11 cellular contexts compared by ENCODE assay signal in the genomic region with DNA sequence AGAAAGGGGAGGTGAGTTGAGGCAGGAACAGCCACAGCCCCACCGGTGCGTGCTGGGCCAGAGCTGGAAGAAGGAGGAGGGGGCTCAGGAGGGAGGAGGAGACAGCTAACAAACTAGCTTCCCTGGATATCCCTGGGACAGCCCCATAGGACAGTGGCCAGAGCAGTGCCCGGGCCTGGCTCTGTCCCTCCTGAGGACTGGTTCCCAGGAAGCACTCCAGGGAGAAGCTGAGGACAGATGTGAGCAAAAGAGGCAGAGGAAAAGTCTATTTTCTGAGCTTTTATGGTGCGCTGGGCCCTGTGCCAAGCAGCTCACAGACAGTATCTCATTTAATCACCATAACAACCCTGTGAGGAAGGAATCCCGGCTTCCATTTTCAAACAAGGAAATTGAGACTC. TPM values are rescaled to one million over a fixed set of nuclear protein-coding genes. Genes with fewer than 3 reads are reported as not detected.
DNase-seq lines count a peak whose midpoint lies in the region; ATAC-seq, FAIRE-seq and TF ChIP-seq lines count a peak whose summit lies in the region.
"Had no signal": no experiment of that assay in that cellular context is flagged by ENCODE, and none has a peak within 500 bp of the region (broad histone marks: within the 10 kb centered on the region; RNA-seq: fewer than 3 reads in every experiment).

No MANE protein-coding gene starts in this region.

- POLR2A ChIA-PET in CD8-positive, alpha-beta T cell (lab: Charles Lee): interaction anchor here (1.1 to 3.0 kb wide), 6 partner anchors 9 to 166 kb away, joined by 3 to 13 read pairs (median 5); a partner anchor contains a TSS

- no peak for FAIRE-seq in frontal cortex (lab: Jason Lieb, UNC)

- no peak overlapping the region for H3K27ac Mint-ChIP-seq in CD8-positive, alpha-beta T cell
- no peak overlapping the region for H3K27ac Mint-ChIP-seq in nephron progenitor cell
- H3K27ac Mint-ChIP-seq: activated naive CD8-positive, alpha-beta T cell treated with anti-CD3 and anti-CD28 coated beads, Interleukin-2, amount 50 U/mL, for 24 hours had no signal

- CTCF ChIA-PET in CD8-positive, alpha-beta T cell (lab: Charles Lee): interaction anchor here (1.0 to 2.4 kb wide), 7 partner anchors 9 to 110 kb away, joined by 3 to 9 read pairs (median 5); a partner anchor contains a TSS

- no peak for ATAC-seq in CD8-positive, alpha-beta T cell
- ATAC-seq in HG03045 (IDR thresholded peaks at IDR 0.05; ENCODE audit: unreplicated experiment): no peak
- ATAC-seq: activated naive CD8-positive, alpha-beta T cell treated with anti-CD3 and anti-CD28 coated beads, Interleukin-2, amount 50 U/mL, for 24 hours had no signal

- no peak for DNase-seq in CD8-positive, alpha-beta T cell
- DNase-seq in UCSD-AML1 (lab: John Stamatoyannopoulos, UW; ENCODE audit: unreplicated experiment) (peak; percentile 75), left ventricle myocardium inferior (peak; percentile 64), prostate gland (ENCODE audit: low spot score) (no peak), BE2C (no peak), frontal cortex (ENCODE audit: low spot score in 2 of 2) (no peak), nephron progenitor cell (no peak)
- DNase-seq: activated CD4-positive, alpha-beta T cell treated with anti-CD3 and anti-CD28 coated beads for 1 hour; COR-L47 had no signal

- no peak for TF ChIP-seq POLR2A in prostate gland (IDR thresholded peaks at IDR 0.05)

- peak overlapping the region; percentile 39 for H3K4me3 ChIP-seq in CD8-positive, alpha-beta T cell (ENCODE audit: low read depth, low read length)
- peak overlapping the region; percentile 29 for H3K4me3 ChIP-seq in left ventricle myocardium inferior
- no peak overlapping the region for H3K4me3 ChIP-seq in prostate gland
- no peak overlapping the region for H3K4me3 ChIP-seq in BE2C (ENCODE audit: low read depth, low read length)

- H3K36me3 Mint-ChIP-seq in CD8-positive, alpha-beta T cell: no peaks in the 10 kb centered on the region
- no peaks in the 10 kb centered on the region for H3K36me3 Mint-ChIP-seq in nephron progenitor cell (ENCODE audit: low read depth)

- intact Hi-C loops in CD8-positive, alpha-beta T cell (cut with DNase I, micrococcal nuclease): loop anchor here in 1 of 2 experiments (2.0 kb wide), 2 partner anchors 28 to 36 kb away; a partner anchor contains a TSS
- intact Hi-C loops in left ventricle myocardium inferior (cut with micrococcal nuclease): no loop called here
- intact Hi-C loops in prostate gland (cut with DNase I): no loop called here

- H3K9me3 Mint-ChIP-seq in CD8-positive, alpha-beta T cell: no peaks in the 10 kb centered on the region
- H3K9me3 Mint-ChIP-seq in nephron progenitor cell: no peaks in the 10 kb centered on the region
- H3K9me3 Mint-ChIP-seq: activated naive CD8-positive, alpha-beta T cell treated with anti-CD3 and anti-CD28 coated beads, Interleukin-2, amount 50 U/mL, for 24 hours had no signal

- WGBS in prostate gland: 42% methylated on average over 5 of the region's 5 CpGs

- peaks cover 79% of the 10 kb centered on the region for H3K4me1 ChIP-seq in CD8-positive, alpha-beta T cell (ENCODE audit: insufficient read depth, low read length)
- peaks cover 72% of the 10 kb centered on the region for H3K4me1 ChIP-seq in left ventricle myocardium inferior
- no peaks in the 10 kb centered on the region for H3K4me1 ChIP-seq in prostate gland (replicated peaks)
- no peaks in the 10 kb centered on the region; the same call in 1 of the 2 replicates for H3K4me1 ChIP-seq in BE2C

- peak overlapping the region; percentile 48 for H3K27ac ChIP-seq in CD8-positive, alpha-beta T cell (ENCODE audit: low read depth, low read length)
- H3K27ac ChIP-seq in left ventricle myocardium inferior (replicated peaks) (peak overlapping the region; percentile 89), prostate gland (peak overlapping the region; percentile 53 to 57)

- H3K36me3 ChIP-seq in CD8-positive, alpha-beta T cell (ENCODE audit: insufficient read depth, low read length): no peaks in the 10 kb centered on the region
- H3K36me3 ChIP-seq in left ventricle myocardium inferior (no peaks in the 10 kb centered on the region), prostate gland (no peaks in the 10 kb centered on the region), BE2C (no peaks in the 10 kb centered on the region)

- TF ChIP-seq CTCF in CD8-positive, alpha-beta T cell (IDR thresholded peaks at IDR 0.05): no peak
- TF ChIP-seq CTCF in left ventricle myocardium inferior (IDR thresholded peaks at IDR 0.05; ENCODE audit: borderline replicate concordance): no peak
- no peak for TF ChIP-seq CTCF in prostate gland (IDR thresholded peaks at IDR 0.05)
- TF ChIP-seq CTCF in BE2C (IDR thresholded peaks at IDR 0.05; ENCODE audit: low read depth, low read length): no peak
- TF ChIP-seq CTCF in nephron progenitor cell (IDR thresholded peaks at IDR 0.05): no peak

- H3K27me3 Mint-ChIP-seq in CD8-positive, alpha-beta T cell (ENCODE audit: low read depth): no peaks in the 10 kb centered on the region
- no peaks in the 10 kb centered on the region for H3K27me3 Mint-ChIP-seq in nephron progenitor cell (ENCODE audit: low read depth, poor library complexity)
- H3K27me3 Mint-ChIP-seq: activated naive CD8-positive, alpha-beta T cell treated with anti-CD3 and anti-CD28 coated beads, Interleukin-2, amount 50 U/mL, for 24 hours had no signal

- no peak overlapping the region for H3K4me3 Mint-ChIP-seq in CD8-positive, alpha-beta T cell
- H3K4me3 Mint-ChIP-seq in nephron progenitor cell: no peak overlapping the region
- H3K4me3 Mint-ChIP-seq: activated naive CD8-positive, alpha-beta T cell treated with anti-CD3 and anti-CD28 coated beads, Interleukin-2, amount 50 U/mL, for 24 hours had no signal

- no peaks in the 10 kb centered on the region for H3K4me1 Mint-ChIP-seq in CD8-positive, alpha-beta T cell (ENCODE audit: low read depth)
- H3K4me1 Mint-ChIP-seq in nephron progenitor cell: no peaks in the 10 kb centered on the region
- H3K4me1 Mint-ChIP-seq: activated naive CD8-positive, alpha-beta T cell treated with anti-CD3 and anti-CD28 coated beads, Interleukin-2, amount 50 U/mL, for 24 hours had no signal

- H3K27me3 ChIP-seq in CD8-positive, alpha-beta T cell (ENCODE audit: insufficient read depth, low read length): no peaks in the 10 kb centered on the region
- H3K27me3 ChIP-seq in left ventricle myocardium inferior (ENCODE audit: low read depth) (no peaks in the 10 kb centered on the region), prostate gland (replicated peaks; ENCODE audit: insufficient read depth) (no peaks in the 10 kb centered on the region), BE2C (no peaks in the 10 kb centered on the region)

- no peaks in the 10 kb centered on the region for H3K9me3 ChIP-seq in CD8-positive, alpha-beta T cell (ENCODE audit: low read length)
- no peaks in the 10 kb centered on the region for H3K9me3 ChIP-seq in left ventricle myocardium inferior (replicated peaks)
- no peaks in the 10 kb centered on the region for H3K9me3 ChIP-seq in prostate gland
- no peaks in the 10 kb centered on the region for H3K9me3 ChIP-seq in BE2C

RNA-seq across cellular contexts. Expression of a gene that starts 8.3 kb away (rescaled TPM):
- 10 to 100 TPM; 11.1 TPM for total RNA-seq in CD8-positive, alpha-beta T cell
- total RNA-seq in left ventricle myocardium inferior (9.5 TPM), prostate gland (10 to 100 TPM; 11.2 to 17.4 TPM), frontal cortex (38.3 TPM)
- 9.6 TPM for polyA plus RNA-seq in BE2C (2012; ENCODE audit: insufficient read depth, insufficient read length, low read depth)

RNA-seq across cellular contexts. Expression of a gene that starts 28.1 kb away (rescaled TPM):
- total RNA-seq in CD8-positive, alpha-beta T cell: 10 to 100 TPM; 31.1 to 34.8 TPM
- total RNA-seq in left ventricle myocardium inferior: 84.2 TPM
- total RNA-seq in prostate gland: 100 to 1,000 TPM in 1 of 2 donors, 10 to 100 TPM in 1; 94.6 to 147 TPM
- polyA plus RNA-seq in BE2C (2012; ENCODE audit: insufficient read depth, insufficient read length, low read depth): 27.2 TPM
- 3.3 TPM for total RNA-seq in frontal cortex

RNA-seq across cellular contexts. Expression of a gene that starts 35.3 kb away (rescaled TPM):
- 100 to 1,000 TPM; 158 to 161 TPM for total RNA-seq in CD8-positive, alpha-beta T cell
- 106 TPM for total RNA-seq in left ventricle myocardium inferior
- 100 to 1,000 TPM; 130 to 193 TPM for total RNA-seq in prostate gland
- 218 TPM for polyA plus RNA-seq in BE2C (2012; ENCODE audit: insufficient read depth, insufficient read length, low read depth)
- total RNA-seq in frontal cortex: 10.2 TPM

RNA-seq across cellular contexts. Expression of a gene that starts 35.9 kb away (rescaled TPM):
- total RNA-seq in CD8-positive, alpha-beta T cell: 10 to 100 TPM; 11.2 to 12.0 TPM
- total RNA-seq in left ventricle myocardium inferior (40.2 TPM), prostate gland (10 to 100 TPM; 18.3 to 44.6 TPM), frontal cortex (18.8 TPM)
- polyA plus RNA-seq in BE2C (2012; ENCODE audit: insufficient read depth, insufficient read length, low read depth): 106 TPM

RNA-seq across cellular contexts. Expression of a gene that starts 43.7 kb away (rescaled TPM):
- 10 to 100 TPM; 26.6 to 31.6 TPM for total RNA-seq in CD8-positive, alpha-beta T cell
- total RNA-seq in left ventricle myocardium inferior (192 TPM), prostate gland (100 to 1,000 TPM; 172 to 195 TPM), frontal cortex (48.1 TPM)
- polyA plus RNA-seq in BE2C (2012; ENCODE audit: insufficient read depth, insufficient read length, low read depth): 155 TPM

Comparison
In these comparisons a context has a peak if more than half of its experiments do, and no peak if none do; other contexts are left out.
1. DNase-seq: peak in UCSD-AML1 (single experiment) and left ventricle myocardium inferior (single experiment); none in CD8-positive, alpha-beta T cell (0 of 7), prostate gland (single experiment), BE2C (single experiment), frontal cortex (0 of 2) and nephron progenitor cell (single experiment).
2. H3K4me3 ChIP-seq: peak in CD8-positive, alpha-beta T cell (single experiment) and left ventricle myocardium inferior (single experiment); none in prostate gland (0 of 2) and BE2C (single experiment).
3. Peak in every context shown above with its lines, with median percentiles within 50 percentile points of each other: H3K27ac ChIP-seq.